25 cellular contexts compared by ENCODE assay signal in the genomic region with DNA sequence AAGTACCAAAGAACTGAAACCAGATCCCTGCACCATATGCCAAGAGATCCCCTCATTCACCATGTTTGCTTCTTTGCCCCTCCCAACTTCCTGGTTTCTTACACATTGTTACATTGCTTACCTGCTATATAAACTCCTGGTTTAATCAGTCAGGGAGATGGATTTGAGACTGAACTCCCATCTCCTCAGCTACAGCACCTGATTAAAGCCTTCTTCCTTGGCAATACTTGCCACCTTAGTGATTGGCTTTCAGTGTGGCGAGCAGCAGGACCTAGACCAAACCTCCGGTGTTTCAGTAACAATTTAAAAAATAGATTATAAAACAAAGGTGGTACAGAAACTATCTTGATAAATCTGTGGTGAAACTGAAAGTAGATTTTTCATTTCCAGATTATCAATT.
DNase-seq lines count a peak whose midpoint lies in the region; ATAC-seq and TF ChIP-seq lines count a peak whose summit lies in the region.
"Had no signal": no experiment of that assay in that cellular context is flagged by ENCODE, and none has a peak within 500 bp of the region (broad histone marks: within the 10 kb centered on the region; RNA-seq: fewer than 3 reads in every experiment).

No MANE protein-coding gene starts in this region.

- H4K20me1 ChIP-seq in hepatocyte (ENCODE audit: insufficient read depth, poor library complexity, severe bottlenecking) = peaks cover 3% of the 10 kb centered on the region
- H4K20me1 ChIP-seq: BLaER1 had no signal

- H2AFZ ChIP-seq in hepatocyte = no peak overlapping the region

- ATAC-seq in left ventricle myocardium superior (no peak), lower lobe of right lung (no peak)

- peaks cover 16% of the 10 kb centered on the region for H3K79me2 ChIP-seq in hepatocyte

- H3K4me2 ChIP-seq in hepatocyte = no peak overlapping the region
- H3K4me2 ChIP-seq: BLaER1 had no signal

- TF ChIP-seq CTCF in right atrium auricular region (IDR thresholded peaks at IDR 0.05) = no peak
- no peak for TF ChIP-seq CTCF in lower lobe of right lung (IDR thresholded peaks at IDR 0.05)
- no peak for TF ChIP-seq CTCF in hepatocyte (IDR thresholded peaks at IDR 0.05; ENCODE audit: poor library complexity)

- H3K4me3 ChIP-seq in right atrium auricular region = no peak overlapping the region
- no peak overlapping the region for H3K4me3 ChIP-seq in lower lobe of right lung
- no peak overlapping the region for H3K4me3 ChIP-seq in hepatocyte
- H3K4me3 ChIP-seq: BLaER1 had no signal

- H3K27ac ChIP-seq in right atrium auricular region (peak overlapping the region; percentile 24 to 75), lower lobe of right lung (peak overlapping the region; percentile 20), hepatocyte (no peak overlapping the region)
- H3K27ac ChIP-seq: 22Rv1, BLaER1 had no signal

- intact Hi-C loops in left ventricle myocardium superior (cut with micrococcal nuclease) (loop anchor here (10.0 kb wide), 1 partner anchor 71 kb away; no protein-coding TSS in a partner anchor), lower lobe of right lung (cut with DNase I) (no loop called here)

- H3K4me1 ChIP-seq in right atrium auricular region (peaks cover 0 to 39% of the 10 kb centered on the region in 2 donors), lower lobe of right lung (peaks cover 17% of the 10 kb centered on the region), hepatocyte (ENCODE audit: insufficient read depth) (no peaks in the 10 kb centered on the region)

- no peaks in the 10 kb centered on the region for H3K9me2 ChIP-seq in hepatocyte (replicated peaks; ENCODE audit: insufficient read depth)

- H3K36me3 ChIP-seq in right atrium auricular region (no peaks in the 10 kb centered on the region), lower lobe of right lung (no peaks in the 10 kb centered on the region), hepatocyte (replicated peaks; ENCODE audit: insufficient read depth, low read depth) (no peaks in the 10 kb centered on the region)
- H3K36me3 ChIP-seq: BLaER1 had no signal

- H3K27me3 ChIP-seq in right atrium auricular region = no peaks in the 10 kb centered on the region
- H3K27me3 ChIP-seq in lower lobe of right lung (ENCODE audit: low read depth) = no peaks in the 10 kb centered on the region
- no peaks in the 10 kb centered on the region for H3K27me3 ChIP-seq in hepatocyte
- H3K27me3 ChIP-seq: BLaER1 had no signal

- WGBS in hepatocyte (ENCODE audit: low lambda C conversion rate, missing lambda C conversion rate) = 100% methylated on average over 2 of the region's 2 CpGs

- H3K9me3 ChIP-seq in right atrium auricular region (no peaks in the 10 kb centered on the region), lower lobe of right lung (no peaks in the 10 kb centered on the region), hepatocyte (ENCODE audit: low read depth) (no peaks in the 10 kb centered on the region)

- peak; percentile 55 for DNase-seq in DMS 273 (lab: John Stamatoyannopoulos, UW; ENCODE audit: unreplicated experiment)
- DNase-seq in DMS 273 treated with DMSO at 0.1 percent for 48 hours (lab: John Stamatoyannopoulos, UW) = no peak
- DNase-seq in right atrium auricular region (ENCODE audit: low spot score) = no peak
- DNase-seq in left ventricle myocardium superior = no peak
- no peak for DNase-seq in lower lobe of right lung
- no peak for DNase-seq in stimulated activated naive CD4-positive, alpha-beta T cell (lab: John Stamatoyannopoulos, UW)
- no peak for DNase-seq in hepatocyte (ENCODE audit: low spot score)
- DNase-seq in EL = no peak
- DNase-seq: ACHN; CD4-positive, alpha-beta T cell; COR-L47; DND-41; GOT3; HCEC 1CT; KBM-7; MM.1S; NCI-H1048; NCI-H1417 treated with DMSO at 0.1 percent for 48 hours; NCI-H187; NCI-H2107; NCI-H2227 treated with DMSO at 0.1 percent for 48 hours; NCI-H510A; OCI-M1 had no signal
